Comparison of ENCODE assay signal across 2 cellular contexts in genomic region chr7:30207376-30207775, GRCh38.
TF ChIP-seq lines count a peak whose summit lies in the region.

No MANE protein-coding gene starts in this region.

TF ChIP-seq in HepG2, 621 proteins besides CTCF, POLR2A, EP300 and RAD21:
- TF ChIP-seq NR2C2 (CRISPR knock-in tag; IDR thresholded peaks at IDR 0.05; ENCODE audit: borderline replicate concordance) = no peak
- no peak for TF ChIP-seq KDM4B (CRISPR knock-in tag; IDR thresholded peaks at IDR 0.05)
- TF ChIP-seq ZZZ3 (CRISPR knock-in tag; IDR thresholded peaks at IDR 0.05; ENCODE audit: borderline replicate concordance) = no peak
- TF ChIP-seq TBX3 (IDR thresholded peaks at IDR 0.05; ENCODE audit: borderline replicate concordance) = no peak
- TF ChIP-seq ZNF326 (CRISPR knock-in tag; IDR thresholded peaks at IDR 0.05; ENCODE audit: borderline replicate concordance) = no peak
- no peak for TF ChIP-seq CC2D1A (CRISPR knock-in tag; IDR thresholded peaks at IDR 0.05)
- TF ChIP-seq ZNF350 (CRISPR knock-in tag; IDR thresholded peaks at IDR 0.05; ENCODE audit: borderline replicate concordance, low read depth) = no peak
- TF ChIP-seq SKI (IDR thresholded peaks at IDR 0.05; ENCODE audit: partially characterized antibody) = no peak
- no peak for TF ChIP-seq ATF6 (CRISPR knock-in tag; conservative IDR thresholded peaks at IDR 0.05)
- TF ChIP-seq ZFYVE20 (CRISPR knock-in tag; IDR thresholded peaks at IDR 0.05; ENCODE audit: borderline replicate concordance, low read depth) = no peak
- no peak for TF ChIP-seq EEA1 (CRISPR knock-in tag; IDR thresholded peaks at IDR 0.05; ENCODE audit: borderline replicate concordance)
- no peak for TF ChIP-seq ZBTB39 (CRISPR knock-in tag; IDR thresholded peaks at IDR 0.05)
- no peak for TF ChIP-seq ZNF772 (CRISPR knock-in tag; IDR thresholded peaks at IDR 0.05)
- TF ChIP-seq MAZ (IDR thresholded peaks at IDR 0.05; ENCODE audit: borderline replicate concordance, low read depth, low read length) = no peak
- no peak for TF ChIP-seq MAZ (CRISPR knock-in tag; IDR thresholded peaks at IDR 0.05; ENCODE audit: low read depth)

TF ChIP-seq in H1, 55 proteins besides CTCF, POLR2A, EP300 and RAD21:
- no peak for TF ChIP-seq SIN3A (conservative IDR thresholded peaks at IDR 0.05 in 1 of 2, IDR thresholded peaks at IDR 0.05 in 1 of 2; ENCODE audit: low read depth in 1 of 2, low read length in 2 of 2)
TF ChIP-seq in H1: peak in this region for 0.
